ENCODE assay signal across 12 cellular contexts in genomic region chr16:68090109-68090508, GRCh38. TPM values are rescaled to one million over a fixed set of nuclear protein-coding genes. Genes with fewer than 3 reads are reported as not detected.
A peak's percentile ranks its signal among the peaks of the same experiment; 100 is the strongest.
DNase-seq lines count a peak whose midpoint lies in the region; ATAC-seq, FAIRE-seq and TF ChIP-seq lines count a peak whose summit lies in the region.
"Had no signal": no experiment of that assay in that cellular context is flagged by ENCODE, and none has a peak within 500 bp of the region (broad histone marks: within the 10 kb centered on the region; RNA-seq: fewer than 3 reads in every experiment).

No MANE protein-coding gene starts in this region.

- no peaks in the 10 kb centered on the region for H3K9me3 Mint-ChIP-seq in activated CD4-positive, alpha-beta T cell treated with anti-CD3 and anti-CD28 coated beads for 36 hours (ENCODE audit: low read depth)
- H3K9me3 Mint-ChIP-seq in activated naive CD8-positive, alpha-beta T cell treated with anti-CD3 and anti-CD28 coated beads for 36 hours = no peaks in the 10 kb centered on the region
- no peaks in the 10 kb centered on the region for H3K9me3 Mint-ChIP-seq in progenitor cell of endocrine pancreas (ENCODE audit: low read depth)
- H3K9me3 Mint-ChIP-seq: GM23338, nephron had no signal

- H3K4me3 Mint-ChIP-seq in activated CD4-positive, alpha-beta T cell treated with anti-CD3 and anti-CD28 coated beads for 36 hours = peak overlapping the region; percentile 55
- peak overlapping the region; percentile 77 for H3K4me3 Mint-ChIP-seq in activated naive CD8-positive, alpha-beta T cell treated with anti-CD3 and anti-CD28 coated beads for 36 hours
- H3K4me3 Mint-ChIP-seq in progenitor cell of endocrine pancreas (ENCODE audit: low read depth) = no peak overlapping the region
- H3K4me3 Mint-ChIP-seq: GM23338 had no signal

- POLR2A ChIA-PET in activated CD4-positive, alpha-beta T cell treated with anti-CD3 and anti-CD28 coated beads for 36 hours (lab: Charles Lee) = no interaction called here

- no peak for ATAC-seq in activated CD4-positive, alpha-beta T cell treated with anti-CD3 and anti-CD28 coated beads for 36 hours
- ATAC-seq in GM21786 (IDR thresholded peaks at IDR 0.05; ENCODE audit: unreplicated experiment) = no peak
- ATAC-seq: GM23338 had no signal

- TF ChIP-seq CTCF in progenitor cell of endocrine pancreas (IDR thresholded peaks at IDR 0.05; ENCODE audit: unreplicated experiment) = no peak

- H3K4me1 Mint-ChIP-seq in activated CD4-positive, alpha-beta T cell treated with anti-CD3 and anti-CD28 coated beads for 36 hours = peaks cover 68% of the 10 kb centered on the region
- H3K4me1 Mint-ChIP-seq in activated naive CD8-positive, alpha-beta T cell treated with anti-CD3 and anti-CD28 coated beads for 36 hours = peaks cover 64% of the 10 kb centered on the region
- H3K4me1 Mint-ChIP-seq in progenitor cell of endocrine pancreas (ENCODE audit: low read depth) = peaks cover 41% of the 10 kb centered on the region

- peak overlapping the region; percentile 82 for H3K27ac Mint-ChIP-seq in activated CD4-positive, alpha-beta T cell treated with anti-CD3 and anti-CD28 coated beads for 36 hours
- H3K27ac Mint-ChIP-seq in activated naive CD8-positive, alpha-beta T cell treated with anti-CD3 and anti-CD28 coated beads for 36 hours = peak overlapping the region; percentile 83
- H3K27ac Mint-ChIP-seq in progenitor cell of endocrine pancreas = peak overlapping the region; percentile 9

- no peak for FAIRE-seq in HTR-8/SVneo (lab: Jason Lieb, UNC)

- H3K27me3 Mint-ChIP-seq in activated CD4-positive, alpha-beta T cell treated with anti-CD3 and anti-CD28 coated beads for 36 hours = no peaks in the 10 kb centered on the region
- H3K27me3 Mint-ChIP-seq in activated naive CD8-positive, alpha-beta T cell treated with anti-CD3 and anti-CD28 coated beads for 36 hours = no peaks in the 10 kb centered on the region
- H3K27me3 Mint-ChIP-seq in progenitor cell of endocrine pancreas = no peaks in the 10 kb centered on the region

- DNase-seq in activated CD4-positive, alpha-beta T cell treated with anti-CD3 and anti-CD28 coated beads for 36 hours = no peak
- no peak for DNase-seq in activated CD4-positive, alpha-beta T cell treated with anti-CD3 and anti-CD28 coated beads for 1 hour
- DNase-seq in MV-4-11 (lab: John Stamatoyannopoulos, UW) (peak; percentile 45), progenitor cell of endocrine pancreas (ENCODE audit: low spot score, unreplicated experiment) (no peak), EL (no peak), HTR-8/SVneo (ENCODE audit: insufficient read length, low spot score) (no peak)
- DNase-seq in activated naive CD8-positive, alpha-beta T cell treated with anti-CD3 and anti-CD28 coated beads for 36 hours = no peak
- DNase-seq: ACHN; stimulated activated CD8-positive, alpha-beta memory T cell treated with anti-CD3 and anti-CD28 coated beads, Interleukin-4, amount 100 ng/mL, for 48 hours had no signal

- peaks cover 8% of the 10 kb centered on the region for H3K36me3 Mint-ChIP-seq in activated CD4-positive, alpha-beta T cell treated with anti-CD3 and anti-CD28 coated beads for 36 hours (ENCODE audit: low read depth)
- H3K36me3 Mint-ChIP-seq in activated naive CD8-positive, alpha-beta T cell treated with anti-CD3 and anti-CD28 coated beads for 36 hours = peaks cover 7% of the 10 kb centered on the region
- H3K36me3 Mint-ChIP-seq in progenitor cell of endocrine pancreas (ENCODE audit: insufficient read depth) = no peaks in the 10 kb centered on the region

- CTCF ChIA-PET in activated CD4-positive, alpha-beta T cell treated with anti-CD3 and anti-CD28 coated beads for 36 hours (lab: Charles Lee) = interaction anchor here (0.6 to 1.4 kb wide), 3 partner anchors 11 to 77 kb away, joined by 3 to 4 read pairs (median 4); no protein-coding TSS in a partner anchor

- intact Hi-C loops in activated CD4-positive, alpha-beta T cell treated with anti-CD3 and anti-CD28 coated beads for 36 hours (cut with DNase I, micrococcal nuclease) = loop anchor here (5.0 kb wide), 2 partner anchors 42 to 237 kb away; no protein-coding TSS in a partner anchor

RNA-seq across cellular contexts. Expression of gene NFATC3, which starts 4.9 kb away (rescaled TPM):
- 10 to 100 TPM; 68.4 to 81.2 TPM for total RNA-seq in activated CD4-positive, alpha-beta T cell treated with anti-CD3 and anti-CD28 coated beads for 36 hours
- 10 to 100 TPM; 76.3 to 79.2 TPM for total RNA-seq in activated naive CD8-positive, alpha-beta T cell treated with anti-CD3 and anti-CD28 coated beads for 36 hours
- 48.7 and 51.8 TPM in 2 replicates for total RNA-seq in progenitor cell of endocrine pancreas

Comparison
In these comparisons a context has a peak if more than half of its experiments do, and no peak if none do; other contexts are left out.
1. H3K27ac Mint-ChIP-seq: peak in every context shown above with its lines; median percentile 83 in activated naive CD8-positive, alpha-beta T cell treated with anti-CD3 and anti-CD28 coated beads for 36 hours; 82 in activated CD4-positive, alpha-beta T cell treated with anti-CD3 and anti-CD28 coated beads for 36 hours; 9 in progenitor cell of endocrine pancreas.